Comparison of ENCODE assay signal across 1 cellular context in genomic region chr4:165248102-165248501, GRCh38.
TF ChIP-seq lines count a peak whose summit lies in the region.

No MANE protein-coding gene starts in this region.

TF ChIP-seq in HepG2, 621 proteins besides CTCF, POLR2A, EP300 and RAD21 (continued from another document):
- TF ChIP-seq NFAT5 (CRISPR knock-in tag; IDR thresholded peaks at IDR 0.05) (no peak), DZIP1 (CRISPR knock-in tag; IDR thresholded peaks at IDR 0.05) (no peak)
